ENCODE assay signal across 10 cellular contexts in the genomic region with DNA sequence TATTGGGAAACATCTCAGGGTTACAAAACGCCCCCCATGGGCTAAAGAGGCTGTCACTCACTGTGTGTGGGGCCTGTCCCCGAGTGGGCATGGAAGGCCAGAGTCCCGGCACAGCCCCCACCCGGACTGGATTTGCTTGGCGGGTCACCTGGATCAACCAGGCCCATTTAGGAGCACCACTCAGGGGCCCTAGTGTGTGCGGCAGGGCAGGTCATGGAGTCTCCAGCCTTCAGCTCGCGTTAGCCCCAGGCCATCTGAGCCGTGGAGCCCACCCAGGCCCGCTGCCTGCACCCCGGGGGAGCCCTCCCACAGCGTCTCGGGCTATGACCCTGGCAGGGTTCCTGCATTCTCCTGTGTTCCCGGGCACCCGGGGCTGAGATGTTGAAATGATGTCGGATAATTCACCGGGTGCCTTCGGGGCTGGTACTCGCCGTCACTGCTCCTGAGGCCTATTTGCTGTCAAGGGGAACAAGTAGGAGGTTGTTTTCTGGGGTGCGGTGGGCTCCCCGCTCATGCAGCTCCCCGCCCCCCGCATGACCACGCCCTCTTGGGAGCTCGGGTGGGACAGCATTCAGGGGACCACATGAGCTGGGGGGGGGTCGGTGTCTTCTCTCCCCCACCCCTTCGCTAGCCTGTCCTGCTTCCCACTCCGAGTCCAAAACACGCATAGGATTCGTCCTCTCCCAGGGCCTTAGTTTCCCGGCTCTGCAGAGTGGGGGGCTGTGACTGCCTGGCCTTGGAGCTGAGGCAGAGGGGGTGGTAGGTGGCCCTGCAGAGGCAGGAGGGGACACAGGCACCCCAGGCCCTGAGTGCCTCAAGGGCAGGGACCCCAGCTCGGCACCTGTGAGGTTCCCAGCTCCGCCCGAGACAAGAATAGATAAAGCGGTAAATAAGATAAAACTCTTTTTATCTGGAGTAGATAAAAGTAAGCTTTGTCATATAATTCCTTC.
DNase-seq lines count a peak whose midpoint lies in the region; ATAC-seq, FAIRE-seq and TF ChIP-seq lines count a peak whose summit lies in the region.
"Had no signal": no experiment of that assay in that cellular context is flagged by ENCODE, and none has a peak within 500 bp of the region (broad histone marks: within the 10 kb centered on the region; RNA-seq: fewer than 3 reads in every experiment).

No MANE protein-coding gene starts in this region.

- H3K9me3 ChIP-seq in stomach (no peaks in the 10 kb centered on the region), small intestine (ENCODE audit: control insufficient read depth, low read depth) (no peaks in the 10 kb centered on the region)

- intact Hi-C loops in activated T-helper 2 cell treated with anti-CD3 and anti-CD28 coated beads, Interferon-gamma antibody, Interleukin-2, Interleukin-4, amounts not matched to agents 10 μg/mL and 5 μg/mL and 100 μg/mL, durations not matched to agents 14 hours and 24 hours and 36 hours (cut with micrococcal nuclease) = no loop called here
- intact Hi-C loops in stomach (cut with DNase I; ENCODE audit: low total_unique reads) = no loop called here

- H3K27me3 Mint-ChIP-seq in IgD-negative memory B cell = no peaks in the 10 kb centered on the region
- no peaks in the 10 kb centered on the region for H3K27me3 Mint-ChIP-seq in activated T-helper 2 cell treated with anti-CD3 and anti-CD28 coated beads, Interferon-gamma antibody, Interleukin-2, Interleukin-4, amounts not matched to agents 10 μg/mL and 5 μg/mL and 100 μg/mL, durations not matched to agents 14 hours and 24 hours and 36 hours (ENCODE audit: low read depth)

- 70 to 80% (median 78%) methylated on average over 22 to 36 of the region's 36 CpGs for WGBS in stomach, 5 donors
- 43 to 72% (median 57%) methylated on average over 34 to 36 of the region's 36 CpGs for WGBS in small intestine, 3 donors

- peak overlapping the region in 2 of 3 donors; percentile 5 to 60 for H3K27ac Mint-ChIP-seq in IgD-negative memory B cell
- no peak overlapping the region for H3K27ac Mint-ChIP-seq in activated T-helper 2 cell treated with anti-CD3 and anti-CD28 coated beads, Interferon-gamma antibody, Interleukin-2, Interleukin-4, amounts not matched to agents 10 μg/mL and 5 μg/mL and 100 μg/mL, durations not matched to agents 14 hours and 24 hours and 36 hours
- H3K27ac Mint-ChIP-seq: T-helper 2 cell treated with Interferon-gamma antibody and Interleukin-4, amounts not matched to agents 5 μg/mL and 100 μg/mL, for 36 hours had no signal

- no peak for TF ChIP-seq POLR2A in stomach (IDR thresholded peaks at IDR 0.05)

- H3K36me3 ChIP-seq in stomach = no peaks in the 10 kb centered on the region
- H3K36me3 ChIP-seq in small intestine (ENCODE audit: control insufficient read depth in 2 of 2, insufficient read depth in 2 of 2, low read length in 2 of 2) = no peaks in the 10 kb centered on the region

- no peak for ATAC-seq in left lobe of liver

- TF ChIP-seq CTCF in stomach (IDR thresholded peaks at IDR 0.05) = no peak

- H3K4me1 ChIP-seq in stomach (peaks cover 25 to 31% (median 30%) of the 10 kb centered on the region in 4 donors), small intestine (ENCODE audit: control insufficient read depth in 2 of 2, insufficient read depth in 1 of 2, low read depth in 1 of 2, low read length in 1 of 2) (no peaks in the 10 kb centered on the region)

- H3K4me3 Mint-ChIP-seq in IgD-negative memory B cell = no peak overlapping the region
- H3K4me3 Mint-ChIP-seq in activated T-helper 2 cell treated with anti-CD3 and anti-CD28 coated beads, Interferon-gamma antibody, Interleukin-2, Interleukin-4, amounts not matched to agents 10 μg/mL and 5 μg/mL and 100 μg/mL, durations not matched to agents 14 hours and 24 hours and 36 hours (ENCODE audit: low read depth) = no peak overlapping the region
- H3K4me3 Mint-ChIP-seq: T-helper 2 cell treated with Interferon-gamma antibody and Interleukin-4, amounts not matched to agents 5 μg/mL and 100 μg/mL, for 36 hours had no signal

- no peaks in the 10 kb centered on the region for H3K9me3 Mint-ChIP-seq in IgD-negative memory B cell
- H3K9me3 Mint-ChIP-seq in activated T-helper 2 cell treated with anti-CD3 and anti-CD28 coated beads, Interferon-gamma antibody, Interleukin-2, Interleukin-4, amounts not matched to agents 10 μg/mL and 5 μg/mL and 100 μg/mL, durations not matched to agents 14 hours and 24 hours and 36 hours = no peaks in the 10 kb centered on the region
- H3K9me3 Mint-ChIP-seq: T-helper 2 cell treated with Interferon-gamma antibody and Interleukin-4, amounts not matched to agents 5 μg/mL and 100 μg/mL, for 36 hours had no signal

- TF ChIP-seq EP300 in stomach (IDR thresholded peaks at IDR 0.05) = no peak

- H3K27me3 ChIP-seq in stomach = peaks cover 0 to 28% (median 0%) of the 10 kb centered on the region in 3 donors
- H3K27me3 ChIP-seq in small intestine (ENCODE audit: control insufficient read depth in 2 of 2, insufficient read depth in 2 of 2, low read length in 2 of 2) = no peaks in the 10 kb centered on the region

- peaks cover 13 to 29% (median 20%) of the 10 kb centered on the region in 3 donors for H3K4me1 Mint-ChIP-seq in IgD-negative memory B cell
- H3K4me1 Mint-ChIP-seq in activated T-helper 2 cell treated with anti-CD3 and anti-CD28 coated beads, Interferon-gamma antibody, Interleukin-2, Interleukin-4, amounts not matched to agents 10 μg/mL and 5 μg/mL and 100 μg/mL, durations not matched to agents 14 hours and 24 hours and 36 hours (ENCODE audit: low read depth) = peaks cover under 1% of the 10 kb centered on the region

- H3K4me3 ChIP-seq in stomach = no peak overlapping the region
- H3K4me3 ChIP-seq in small intestine (ENCODE audit: low read depth in 1 of 2, low read length in 2 of 2) = no peak overlapping the region

- FAIRE-seq in small intestine (lab: Jason Lieb, UNC) = no peak

- peak; percentile 5 for DNase-seq in activated T-helper 2 cell treated with anti-CD3 and anti-CD28 coated beads, Interferon-gamma antibody, Interleukin-2, Interleukin-4, amounts not matched to agents 10 μg/mL and 5 μg/mL and 100 μg/mL, durations not matched to agents 14 hours and 24 hours and 36 hours (ENCODE audit: low spot score)
- peak; percentile 30 for DNase-seq in left lobe of liver (ENCODE audit: low spot score)
- DNase-seq in stomach = peak; percentile 17
- DNase-seq in HuH-7 (ENCODE audit: low spot score) = no peak
- DNase-seq in caudate nucleus (lab: John Stamatoyannopoulos, UW) = no peak
- no peak for DNase-seq in small intestine
- DNase-seq: mammary epithelial cell, NCI-H2227 treated with DMSO at 0.1 percent for 48 hours had no signal

- H3K27ac ChIP-seq in stomach (no peak overlapping the region), caudate nucleus (ENCODE audit: low read depth, low read length) (no peak overlapping the region), small intestine (ENCODE audit: low read depth in 1 of 2, low read length in 1 of 2) (no peak overlapping the region)

- H3K36me3 Mint-ChIP-seq in IgD-negative memory B cell = peaks cover 2% of the 10 kb centered on the region
- no peaks in the 10 kb centered on the region for H3K36me3 Mint-ChIP-seq in activated T-helper 2 cell treated with anti-CD3 and anti-CD28 coated beads, Interferon-gamma antibody, Interleukin-2, Interleukin-4, amounts not matched to agents 10 μg/mL and 5 μg/mL and 100 μg/mL, durations not matched to agents 14 hours and 24 hours and 36 hours (ENCODE audit: low read depth)

Comparison
In these comparisons a context has a peak if more than half of its experiments do, and no peak if none do; other contexts are left out.
1. DNase-seq: peak in activated T-helper 2 cell treated with anti-CD3 and anti-CD28 coated beads, Interferon-gamma antibody, Interleukin-2, Interleukin-4, amounts not matched to agents 10 μg/mL and 5 μg/mL and 100 μg/mL, durations not matched to agents 14 hours and 24 hours and 36 hours (single experiment), left lobe of liver (single experiment) and stomach (single experiment); none in HuH-7 (single experiment), caudate nucleus (0 of 61) and small intestine (single experiment).